8 cellular contexts compared by ENCODE assay signal in the genomic region with DNA sequence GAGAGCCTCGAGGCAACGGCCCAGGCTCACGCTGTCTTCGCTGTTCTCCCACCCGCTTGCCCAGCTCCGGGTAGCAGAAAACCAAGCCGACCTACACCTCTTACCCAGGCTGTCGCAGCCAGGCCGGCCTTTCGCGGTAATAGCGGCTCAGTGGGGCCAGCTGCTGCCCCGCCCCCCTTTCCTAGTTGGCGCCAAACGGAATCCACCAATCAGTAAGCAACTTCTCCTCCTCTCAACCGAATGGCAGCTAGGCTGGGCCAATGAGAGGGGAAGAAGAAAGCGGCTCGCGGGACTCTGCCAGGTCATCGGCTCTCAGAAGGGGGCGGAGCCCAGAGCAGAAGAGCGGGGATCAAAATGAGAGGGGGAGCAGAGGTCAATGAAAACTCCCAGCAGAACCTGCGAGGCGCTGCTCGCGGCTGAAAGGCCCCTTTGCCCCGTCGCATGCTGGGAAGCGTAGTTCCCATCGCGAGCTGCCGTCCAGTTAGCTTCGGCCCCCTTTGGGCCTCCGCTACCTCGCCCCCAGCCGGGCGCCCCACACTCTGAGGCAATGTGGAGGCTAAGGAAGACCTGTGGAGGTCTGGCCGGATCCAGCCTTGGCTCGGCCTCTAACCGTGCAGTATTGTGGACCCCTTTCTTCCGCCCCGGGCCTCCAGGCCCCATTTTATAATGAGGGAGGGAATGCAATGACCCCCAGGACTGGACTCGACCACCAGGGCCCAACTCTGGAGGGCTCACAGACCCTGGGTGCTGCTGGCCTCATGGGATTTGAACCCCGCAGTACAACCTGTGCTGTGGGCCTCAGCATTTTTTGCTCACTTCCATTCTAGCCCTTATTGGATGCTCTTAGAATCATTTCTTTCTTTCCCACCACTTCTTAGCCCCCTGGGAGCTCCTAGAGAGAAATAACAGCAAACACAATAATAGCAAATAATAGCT.
DNase-seq lines count a peak whose midpoint lies in the region; ATAC-seq, FAIRE-seq and TF ChIP-seq lines count a peak whose summit lies in the region.

Gene CDC25A, minus strand, starts transcription at position 152 of the 936 bp plus-strand sequence. CDS start 470 bp downstream, outside the sequence.

- TF ChIP-seq CTCF in AG09319 (IDR thresholded peaks at IDR 0.05; ENCODE audit: low read depth, low read length), result no peak

- FAIRE-seq in islet of Langerhans (lab: Jason Lieb, UNC), result peak; percentile 92

- ATAC-seq in GM19035 (IDR thresholded peaks at IDR 0.05; ENCODE audit: unreplicated experiment) (peak; percentile 94), HG03354 (IDR thresholded peaks at IDR 0.05; ENCODE audit: poor library complexity, severe bottlenecking, unreplicated experiment) (peak; percentile 98)
- ATAC-seq in activated CD4-positive, CD25-positive, alpha-beta regulatory T cell treated with anti-CD3 and anti-CD28 coated beads, Interleukin-2, amount 50 U/mL, for 24 hours, result peak; percentile 99

- DNase-seq in AG09319 (ENCODE audit: extremely low read depth, low read depth), result peak; percentile 96
- DNase-seq in NCI-H446 treated with DMSO at 0.1 percent for 48 hours (lab: John Stamatoyannopoulos, UW), result peak; percentile 96
- peak; percentile 74 to 96 for DNase-seq in cerebellar nuclear complex (lab: John Stamatoyannopoulos, UW)
- peak; percentile 85 for DNase-seq in stimulated activated CD4-positive, alpha-beta T cell treated with anti-CD3 and anti-CD28 coated beads, Interleukin-12 subunit alpha, Interleukin-12 subunit beta, amount 100 ng/mL, for 4 hours

Comparison
In these comparisons a context has a peak if more than half of its experiments do, and no peak if none do; other contexts are left out.
1. Peak in every context shown above with its lines: DNase-seq and ATAC-seq.